Comparison of ENCODE assay signal across 19 cellular contexts in genomic region chr1:218865591-218865990, GRCh38.
DNase-seq lines count a peak whose midpoint lies in the region; ATAC-seq and TF ChIP-seq lines count a peak whose summit lies in the region.
"Had no signal": no experiment of that assay in that cellular context is flagged by ENCODE, and none has a peak within 500 bp of the region (broad histone marks: within the 10 kb centered on the region; RNA-seq: fewer than 3 reads in every experiment).

No MANE protein-coding gene starts in this region.

- H3K36me3 ChIP-seq in heart right ventricle (no peaks in the 10 kb centered on the region), testis (ENCODE audit: low read depth, missing control alignments) (no peaks in the 10 kb centered on the region)
- H3K36me3 ChIP-seq: cardiac muscle cell, tibial nerve had no signal

- H3K9me3 ChIP-seq in heart right ventricle (peaks cover 0 to 3% (median 0%) of the 10 kb centered on the region in 11 donors), testis (no peaks in the 10 kb centered on the region)
- H3K9me3 ChIP-seq: tibial nerve had no signal

- H3K27ac Mint-ChIP-seq in activated CD8-positive, alpha-beta T cell treated with anti-CD3 and anti-CD28 coated beads for 36 hours, result no peak overlapping the region
- H3K27ac Mint-ChIP-seq: activated CD4-positive, alpha-beta T cell treated with anti-CD3 and anti-CD28 coated beads, Interleukin-2, amount 10 ng/mL, durations not matched to agents 24 days and 14 days; CD4-positive, CD25-positive, alpha-beta regulatory T cell had no signal

- POLR2A ChIA-PET in activated CD8-positive, alpha-beta T cell treated with anti-CD3 and anti-CD28 coated beads for 36 hours (lab: Charles Lee), result no interaction called here

- H3K27me3 Mint-ChIP-seq in activated CD8-positive, alpha-beta T cell treated with anti-CD3 and anti-CD28 coated beads for 36 hours, result no peaks in the 10 kb centered on the region
- H3K27me3 Mint-ChIP-seq: activated CD4-positive, alpha-beta T cell treated with anti-CD3 and anti-CD28 coated beads, Interleukin-2, amount 10 ng/mL, durations not matched to agents 24 days and 14 days; CD4-positive, CD25-positive, alpha-beta regulatory T cell had no signal

- H3K27me3 ChIP-seq in heart right ventricle, result no peaks in the 10 kb centered on the region
- no peaks in the 10 kb centered on the region for H3K27me3 ChIP-seq in testis
- H3K27me3 ChIP-seq: cardiac muscle cell, tibial nerve had no signal

- 67 to 80% methylated on average over 1 of the region's 1 CpG for WGBS in heart right ventricle, 2 donors
- WGBS in testis, 2 donors, result 29 to 42% methylated on average over 1 of the region's 1 CpG

- H3K27ac ChIP-seq in heart right ventricle, result no peak overlapping the region
- peak overlapping the region in 1 of 2 donors; percentile 27 for H3K27ac ChIP-seq in testis
- H3K27ac ChIP-seq: cardiac muscle cell had no signal

- no peak for TF ChIP-seq POLR2A in testis (IDR thresholded peaks at IDR 0.05)

- H3K4me3 Mint-ChIP-seq in activated CD8-positive, alpha-beta T cell treated with anti-CD3 and anti-CD28 coated beads for 36 hours, result no peak overlapping the region
- H3K4me3 Mint-ChIP-seq: activated CD4-positive, alpha-beta T cell treated with anti-CD3 and anti-CD28 coated beads, Interleukin-2, amount 10 ng/mL, durations not matched to agents 24 days and 14 days; CD4-positive, CD25-positive, alpha-beta regulatory T cell had no signal

- no peaks in the 10 kb centered on the region for H3K36me3 Mint-ChIP-seq in activated CD8-positive, alpha-beta T cell treated with anti-CD3 and anti-CD28 coated beads for 36 hours (ENCODE audit: low read depth)
- H3K36me3 Mint-ChIP-seq: CD4-positive, CD25-positive, alpha-beta regulatory T cell had no signal

- DNase-seq in Right ventricle myocardium superior, result no peak
- DNase-seq in heart right ventricle, result no peak
- DNase-seq in astrocyte of the spinal cord (ENCODE audit: low read depth, low spot score), result peak; percentile 52
- peak; percentile 42 for DNase-seq in glomerular visceral epithelial cell (ENCODE audit: extremely low spot score)
- peak; percentile 64 for DNase-seq in testis
- DNase-seq in globus pallidus (ENCODE audit: low spot score), result no peak
- DNase-seq in activated CD8-positive, alpha-beta T cell treated with anti-CD3 and anti-CD28 coated beads for 36 hours, result no peak
- DNase-seq: 8988T; activated CD4-positive, alpha-beta T cell treated with anti-CD3 and anti-CD28 coated beads, Interleukin-2, amount 10 ng/mL, durations not matched to agents 24 days and 14 days; activated naive CD4-positive, alpha-beta T cell treated with Interleukin-2 at 50 U/mL for 16 hours; CD4-positive, CD25-positive, alpha-beta regulatory T cell; effector memory CD4-positive, alpha-beta T cell; NCI-H345; stimulated activated CD4-positive, alpha-beta T cell treated with anti-CD3 and anti-CD28 coated beads, Interleukin-4, amount 100 ng/mL, for 4 hours had no signal

- in situ Hi-C loops in astrocyte of the spinal cord (cut with HindIII; ENCODE audit: low sequenced_read_pairs), result no loop called here

- peaks cover 1% of the 10 kb centered on the region for H3K9me3 Mint-ChIP-seq in activated CD8-positive, alpha-beta T cell treated with anti-CD3 and anti-CD28 coated beads for 36 hours
- H3K9me3 Mint-ChIP-seq: activated CD4-positive, alpha-beta T cell treated with anti-CD3 and anti-CD28 coated beads, Interleukin-2, amount 10 ng/mL, durations not matched to agents 24 days and 14 days had no signal

- CTCF ChIA-PET in activated CD8-positive, alpha-beta T cell treated with anti-CD3 and anti-CD28 coated beads for 36 hours (lab: Charles Lee), result no interaction called here

- H3K4me1 Mint-ChIP-seq in activated CD8-positive, alpha-beta T cell treated with anti-CD3 and anti-CD28 coated beads for 36 hours (ENCODE audit: low read depth), result no peaks in the 10 kb centered on the region
- H3K4me1 Mint-ChIP-seq: activated CD4-positive, alpha-beta T cell treated with anti-CD3 and anti-CD28 coated beads, Interleukin-2, amount 10 ng/mL, durations not matched to agents 24 days and 14 days; CD4-positive, CD25-positive, alpha-beta regulatory T cell had no signal

- H3K4me1 ChIP-seq in heart right ventricle, result no peaks in the 10 kb centered on the region
- H3K4me1 ChIP-seq in testis, result peaks cover 4% of the 10 kb centered on the region

- TF ChIP-seq CTCF in heart right ventricle (IDR thresholded peaks at IDR 0.05) (no peak), astrocyte of the spinal cord (IDR thresholded peaks at IDR 0.05; ENCODE audit: low read depth, low read length) (no peak), testis (IDR thresholded peaks at IDR 0.05) (no peak)
- TF ChIP-seq CTCF in activated CD8-positive, alpha-beta T cell treated with anti-CD3 and anti-CD28 coated beads for 36 hours (IDR thresholded peaks at IDR 0.05), result no peak

- intact Hi-C loops in Right ventricle myocardium superior (cut with DNase I), result no loop called here
- intact Hi-C loops in heart right ventricle (cut with DNase I), result no loop called here
- intact Hi-C loops in testis (cut with DNase I; ENCODE audit: low total_unique reads), result no loop called here
- intact Hi-C loops in activated CD8-positive, alpha-beta T cell treated with anti-CD3 and anti-CD28 coated beads for 36 hours (cut with micrococcal nuclease), result no loop called here

- H3K4me3 ChIP-seq in heart right ventricle, result no peak overlapping the region
- no peak overlapping the region for H3K4me3 ChIP-seq in astrocyte of the spinal cord (ENCODE audit: low read depth, low read length)
- H3K4me3 ChIP-seq in testis, result no peak overlapping the region
- H3K4me3 ChIP-seq: cardiac muscle cell, GM12878, K562, tibial nerve had no signal

- ATAC-seq in Right ventricle myocardium superior (ENCODE audit: poor library complexity) (peak; percentile 49), heart right ventricle (no peak), HG03045 (IDR thresholded peaks at IDR 0.05; ENCODE audit: unreplicated experiment) (no peak)
- no peak for ATAC-seq in activated CD8-positive, alpha-beta T cell treated with anti-CD3 and anti-CD28 coated beads for 36 hours
- ATAC-seq: GM12878, K562 had no signal

Comparison
In these comparisons a context has a peak if more than half of its experiments do, and no peak if none do; other contexts are left out.
1. DNase-seq: peak in astrocyte of the spinal cord (single experiment), glomerular visceral epithelial cell (single experiment) and testis (single experiment); none in Right ventricle myocardium superior (single experiment), heart right ventricle (0 of 2), globus pallidus (single experiment) and activated CD8-positive, alpha-beta T cell treated with anti-CD3 and anti-CD28 coated beads for 36 hours (single experiment).